20 cellular contexts compared by ENCODE assay signal in the genomic region with DNA sequence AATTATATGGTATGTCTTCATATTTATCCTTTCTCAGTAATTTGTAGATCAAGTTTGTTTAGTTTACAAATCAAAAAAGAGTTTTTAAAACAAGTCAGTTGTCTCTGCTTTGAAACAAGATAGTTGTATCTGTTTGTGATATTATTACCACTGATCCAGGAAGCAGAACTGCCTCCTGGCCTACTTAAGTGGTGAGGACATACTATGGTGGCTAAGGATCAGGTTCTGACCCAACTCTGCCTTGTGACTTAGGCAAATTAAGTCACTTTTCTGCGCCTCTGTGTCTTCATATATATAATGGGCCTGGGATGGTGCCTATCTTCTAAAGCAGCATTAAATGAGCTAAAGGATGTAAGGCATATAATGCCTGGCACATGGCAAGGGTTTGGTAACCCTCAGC.
"Had no signal": no experiment of that assay in that cellular context is flagged by ENCODE, and none has a peak within 500 bp of the region (broad histone marks: within the 10 kb centered on the region; RNA-seq: fewer than 3 reads in every experiment).

No MANE protein-coding gene starts in this region.

- H3K36me3 Mint-ChIP-seq: naive B cell had no signal

- H3K9me3 Mint-ChIP-seq: activated naive CD4-positive, alpha-beta T cell treated with anti-CD3 and anti-CD28 coated beads, Interleukin-2, amount 50 U/mL, for 24 hours; brain; dendritic cell treated with granulocyte-macrophage colony-stimulating factor and Interleukin-4, amounts not matched to agents 40 ng/mL and 50 ng/mL, for 4 days; naive B cell; stimulated activated naive CD8-positive, alpha-beta T cell treated with anti-CD3 and anti-CD28 coated beads, Interleukin-15, Interleukin-2, amounts not matched to agents 100 ng/mL and 50 ng/mL, for 24 hours had no signal

- ATAC-seq: foreskin keratinocyte, right cardiac atrium had no signal

- H3K27ac Mint-ChIP-seq: activated naive CD4-positive, alpha-beta T cell treated with anti-CD3 and anti-CD28 coated beads, Interleukin-2, amount 50 U/mL, for 24 hours; brain; dendritic cell treated with granulocyte-macrophage colony-stimulating factor and Interleukin-4, amounts not matched to agents 40 ng/mL and 50 ng/mL, for 4 days; naive B cell; stimulated activated naive CD8-positive, alpha-beta T cell treated with anti-CD3 and anti-CD28 coated beads, Interleukin-15, Interleukin-2, amounts not matched to agents 100 ng/mL and 50 ng/mL, for 24 hours had no signal

- H3K4me3 Mint-ChIP-seq: activated naive CD4-positive, alpha-beta T cell treated with anti-CD3 and anti-CD28 coated beads, Interleukin-2, amount 50 U/mL, for 24 hours; dendritic cell treated with granulocyte-macrophage colony-stimulating factor and Interleukin-4, amounts not matched to agents 40 ng/mL and 50 ng/mL, for 4 days; naive B cell; stimulated activated naive CD8-positive, alpha-beta T cell treated with anti-CD3 and anti-CD28 coated beads, Interleukin-15, Interleukin-2, amounts not matched to agents 100 ng/mL and 50 ng/mL, for 24 hours had no signal

- H3K27me3 ChIP-seq: foreskin keratinocyte, transverse colon had no signal

- H3K4me3 ChIP-seq: transverse colon had no signal

- H3K36me3 ChIP-seq: transverse colon had no signal

- H3K27me3 Mint-ChIP-seq: activated naive CD4-positive, alpha-beta T cell treated with anti-CD3 and anti-CD28 coated beads, Interleukin-2, amount 50 U/mL, for 24 hours; brain; dendritic cell treated with granulocyte-macrophage colony-stimulating factor and Interleukin-4, amounts not matched to agents 40 ng/mL and 50 ng/mL, for 4 days; naive B cell; stimulated activated naive CD8-positive, alpha-beta T cell treated with anti-CD3 and anti-CD28 coated beads, Interleukin-15, Interleukin-2, amounts not matched to agents 100 ng/mL and 50 ng/mL, for 24 hours had no signal

- DNase-seq: activated CD4-positive, alpha-beta T cell treated with anti-CD3 and anti-CD28 coated beads for 1 hour; activated gamma-delta T cell treated with Interleukin-2 at 50 U/mL for 16 hours; activated T-cell treated with anti-CD3 and anti-CD28 coated beads, Interleukin-2, amount 50 U/mL, for 1 hour; aorta; effector CD4-positive, alpha-beta T cell; erythroblast; foreskin keratinocyte; glutamatergic neuron; hypothalamus; naive B cell; right cardiac atrium; stimulated activated CD4-positive, alpha-beta T cell treated with anti-CD3 and anti-CD28 coated beads, Interleukin-12 subunit alpha, Interleukin-12 subunit beta, amount 100 ng/mL, for 4 hours; stimulated activated CD4-positive, alpha-beta T cell treated with anti-CD3 and anti-CD28 coated beads, Interleukin-4, amount 100 ng/mL, for 4 hours; T-helper 1 cell; T-helper 9 cell; transverse colon had no signal

- H3K9me3 ChIP-seq: transverse colon had no signal

- H3K4me1 ChIP-seq: foreskin keratinocyte, transverse colon had no signal

- H3K27ac ChIP-seq: foreskin keratinocyte, transverse colon had no signal
